ENCODE assay signal across 12 cellular contexts in genomic region chr6:155524249-155524651, GRCh38.
DNase-seq lines count a peak whose midpoint lies in the region; ATAC-seq lines count a peak whose summit lies in the region.
"Had no signal": no experiment of that assay in that cellular context is flagged by ENCODE, and none has a peak within 500 bp of the region (broad histone marks: within the 10 kb centered on the region; RNA-seq: fewer than 3 reads in every experiment).

No MANE protein-coding gene starts in this region.

- intact Hi-C loops in Right ventricle myocardium inferior (cut with DNase I): no loop called here

- ATAC-seq in Right ventricle myocardium inferior (no peak), GM18520 (IDR thresholded peaks at IDR 0.05; ENCODE audit: unreplicated experiment) (no peak)

- DNase-seq in AG08395 (ENCODE audit: low spot score) (peak; percentile 60), GM04504 (ENCODE audit: low read depth) (peak; percentile 49), fibroblast of peridontal ligament (ENCODE audit: extremely low read depth) (peak; percentile 80), NCI-H187 (lab: John Stamatoyannopoulos, UW) (no peak), Right ventricle myocardium inferior (ENCODE audit: missing footprints) (no peak), Kasumi-1 (lab: John Stamatoyannopoulos, UW) (no peak)
- peak; percentile 33 to 41 for DNase-seq in activated T-cell treated with anti-CD3 and anti-CD28 coated beads, Interleukin-2, amount 50 U/mL, for 48 hours
- DNase-seq: midbrain; MV-4-11; OCI-M1; stimulated activated naive CD4-positive, alpha-beta T cell had no signal

Comparison
In these comparisons a context has a peak if more than half of its experiments do, and no peak if none do; other contexts are left out.
1. DNase-seq: peak in AG08395 (single experiment), GM04504 (single experiment), activated T-cell treated with anti-CD3 and anti-CD28 coated beads, Interleukin-2, amount 50 U/mL, for 48 hours (2 of 2) and fibroblast of peridontal ligament (single experiment); none in NCI-H187 (0 of 2), Right ventricle myocardium inferior (single experiment) and Kasumi-1 (0 of 2).